ENCODE assay signal across 9 cellular contexts in the genomic region with DNA sequence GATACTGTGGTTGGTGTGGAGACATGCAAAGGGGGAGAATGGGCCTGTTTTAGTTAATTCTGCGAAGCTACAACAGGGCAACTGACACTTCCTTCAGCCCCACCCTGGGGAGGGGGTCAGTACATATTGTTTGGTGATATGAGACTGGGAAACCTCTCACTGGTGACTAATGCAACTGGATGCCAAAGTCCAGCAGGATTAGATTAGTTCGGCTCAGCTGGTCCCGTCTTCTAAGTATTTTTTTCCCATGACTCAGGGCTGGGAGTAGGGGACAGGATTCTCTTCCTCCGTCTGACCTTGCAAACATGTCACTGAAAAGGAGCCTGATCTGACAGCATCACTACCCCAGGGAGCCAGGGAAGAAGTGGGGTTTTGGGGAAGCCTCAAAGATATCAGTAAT. TPM values are rescaled to one million over a fixed set of nuclear protein-coding genes. Genes with fewer than 3 reads are reported as not detected.
A peak's percentile ranks its signal among the peaks of the same experiment; 100 is the strongest.
DNase-seq lines count a peak whose midpoint lies in the region; ATAC-seq and TF ChIP-seq lines count a peak whose summit lies in the region.
"Had no signal": no experiment of that assay in that cellular context is flagged by ENCODE, and none has a peak within 500 bp of the region (broad histone marks: within the 10 kb centered on the region; RNA-seq: fewer than 3 reads in every experiment).

No MANE protein-coding gene starts in this region.

- intact Hi-C loops in tibial artery (cut with DNase I; ENCODE audit: low total_unique reads), result loop anchor here (5.0 kb wide), 1 partner anchor 41 kb away; a partner anchor contains a TSS

- H3K36me3 ChIP-seq in brain microvascular endothelial cell (replicated peaks) (no peaks in the 10 kb centered on the region), kidney epithelial cell (ENCODE audit: control insufficient read depth, insufficient read depth, low read length) (no peaks in the 10 kb centered on the region), tibial artery (peaks cover 0 to 6% (median 0%) of the 10 kb centered on the region in 3 donors)

- in situ Hi-C loops in brain microvascular endothelial cell (cut with HindIII; ENCODE audit: low pct_ligation_motif_present, low sequenced_read_pairs) (no loop called here), G401 (cut with HindIII; ENCODE audit: low sequenced_read_pairs) (no loop called here)

- peaks cover 0 to 60% (median 52%) of the 10 kb centered on the region in 4 donors for H3K4me1 ChIP-seq in tibial artery

- DNase-seq in HT-29 (ENCODE audit: low spot score), result peak; percentile 85
- peak; percentile 98 for DNase-seq in brain microvascular endothelial cell
- DNase-seq in kidney epithelial cell (ENCODE audit: low read depth), result peak; percentile 82
- DNase-seq in tibial artery, result peak in 1 of 2 donors; percentile 60
- no peak for DNase-seq in activated effector memory CD4-positive, alpha-beta T cell treated with anti-CD3 and anti-CD28 coated beads, Interleukin-2, amount 50 U/mL, for 16 hours
- DNase-seq in NCI-H1105 (lab: John Stamatoyannopoulos, UW), result no peak
- no peak for DNase-seq in G401 (ENCODE audit: low spot score)
- DNase-seq: NCI-H146 had no signal

- H3K27ac ChIP-seq in brain microvascular endothelial cell (peak overlapping the region; percentile 88), tibial artery (peak overlapping the region; percentile 56 to 78)

- TF ChIP-seq CTCF in brain microvascular endothelial cell (IDR thresholded peaks at IDR 0.05; ENCODE audit: low read depth, low read length, missing control alignments) (no peak), kidney epithelial cell (IDR thresholded peaks at IDR 0.05; ENCODE audit: insufficient read depth, low read length, poor library complexity, severe bottlenecking) (no peak), tibial artery (IDR thresholded peaks at IDR 0.05) (no peak)

- no peaks in the 10 kb centered on the region for H3K9me3 ChIP-seq in tibial artery

- H3K4me3 ChIP-seq in brain microvascular endothelial cell (ENCODE audit: low read depth, low read length) (no peak overlapping the region), kidney epithelial cell (ENCODE audit: low read depth, low read length) (no peak overlapping the region), tibial artery (no peak overlapping the region)

- H3K27me3 ChIP-seq in brain microvascular endothelial cell (replicated peaks) (no peaks in the 10 kb centered on the region), kidney epithelial cell (ENCODE audit: control insufficient read depth, insufficient read depth, low read length) (no peaks in the 10 kb centered on the region), tibial artery (no peaks in the 10 kb centered on the region)

- ATAC-seq in HG02588 (IDR thresholded peaks at IDR 0.05; ENCODE audit: unreplicated experiment), result no peak

RNA-seq across cellular contexts. Expression of a gene that starts 42.9 kb away (rescaled TPM):
- 21.1 and 25.5 TPM in 2 replicates for total RNA-seq in HT-29 (2014; rRNA removed; shearing (Covaris generic))
- total RNA-seq in kidney epithelial cell, result 6.9 and 9.2 TPM in 2 replicates
- total RNA-seq in G401 (2014; rRNA removed; shearing (Covaris generic)), result 0.55 and 0.92 TPM in 2 replicates

Comparison
In these comparisons a context has a peak if more than half of its experiments do, and no peak if none do; other contexts are left out.
1. DNase-seq: peak in HT-29 (single experiment), brain microvascular endothelial cell (single experiment) and kidney epithelial cell (single experiment); none in activated effector memory CD4-positive, alpha-beta T cell treated with anti-CD3 and anti-CD28 coated beads, Interleukin-2, amount 50 U/mL, for 16 hours (single experiment), NCI-H1105 (single experiment) and G401 (single experiment).